ENCODE assay signal across 8 cellular contexts in the genomic region with DNA sequence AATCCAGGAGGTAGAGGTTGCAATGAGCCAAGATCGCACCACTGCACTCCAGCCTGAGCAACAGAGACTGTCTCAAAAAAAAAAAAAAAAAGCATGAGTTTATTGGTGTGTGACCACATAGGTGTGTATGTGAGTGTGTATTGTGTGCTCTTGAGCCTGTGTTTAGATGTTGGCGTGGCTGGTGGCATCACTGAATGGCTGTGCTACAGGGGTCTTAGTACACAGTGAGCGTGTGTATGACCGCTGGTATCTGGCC. TPM values are rescaled to one million over a fixed set of nuclear protein-coding genes. Genes with fewer than 3 reads are reported as not detected.
A peak's percentile ranks its signal among the peaks of the same experiment; 100 is the strongest.
DNase-seq lines count a peak whose midpoint lies in the region; ATAC-seq, FAIRE-seq and TF ChIP-seq lines count a peak whose summit lies in the region.

No MANE protein-coding gene starts in this region.

- H3K36me3 Mint-ChIP-seq in CD8-positive, alpha-beta memory T cell, result peaks cover 0 to 28% (median 5%) of the 10 kb centered on the region in 3 donors
- H3K36me3 Mint-ChIP-seq in osteocyte (ENCODE audit: unreplicated experiment), result peaks cover 31% of the 10 kb centered on the region

- no peaks in the 10 kb centered on the region for H3K9me3 ChIP-seq in CD8-positive, alpha-beta memory T cell (ENCODE audit: low read length)
- H3K9me3 ChIP-seq in OCI-LY1 (ENCODE audit: low read length), result no peaks in the 10 kb centered on the region
- no peaks in the 10 kb centered on the region for H3K9me3 ChIP-seq in endothelial cell of umbilical vein (replicated peaks; ENCODE audit: control insufficient read depth, insufficient read depth, low read length)

- POLR2A ChIA-PET in CD8-positive, alpha-beta memory T cell (lab: Charles Lee), result no interaction called here
- POLR2A ChIA-PET in endothelial cell of umbilical vein (lab: Charles Lee) (interaction anchor here (0.9 kb wide), 1 partner anchor 27 kb away, joined by 5 read pairs; no protein-coding TSS in a partner anchor), GM10248 (lab: Yijun Ruan, JAX) (interaction anchor here (0.5 to 2.0 kb wide), 5 partner anchors 39 to 458 kb away, joined by 3 to 9 read pairs (median 3); no protein-coding TSS in a partner anchor)

- H3K27me3 ChIP-seq in CD8-positive, alpha-beta memory T cell (ENCODE audit: insufficient read depth, low read length, poor library complexity, severe bottlenecking), result no peaks in the 10 kb centered on the region
- H3K27me3 ChIP-seq in OCI-LY1 (ENCODE audit: insufficient read depth, low read length) (no peaks in the 10 kb centered on the region), endothelial cell of umbilical vein (ENCODE audit: control insufficient read depth in 2 of 2, insufficient read depth in 2 of 2, low read length in 2 of 2) (no peaks in the 10 kb centered on the region)

- TF ChIP-seq CTCF in OCI-LY1 (IDR thresholded peaks at IDR 0.05; ENCODE audit: low read length) (no peak), endothelial cell of umbilical vein (IDR thresholded peaks at IDR 0.05; ENCODE audit: extremely low read depth in 1 of 2, insufficient read depth in 1 of 2, low read depth in 1 of 2, low read length in 2 of 2) (no peak), osteocyte (IDR thresholded peaks at IDR 0.05) (no peak), GM10248 (IDR thresholded peaks at IDR 0.05; ENCODE audit: control extremely low read depth, extremely low read depth, low read depth, missing control alignments) (no peak)

- H3K4me3 Mint-ChIP-seq in CD8-positive, alpha-beta memory T cell, result peak overlapping the region; percentile 87 to 97 (median 92)
- H3K4me3 Mint-ChIP-seq in osteocyte (ENCODE audit: unreplicated experiment), result peak overlapping the region; percentile 95

- H4K20me1 ChIP-seq in OCI-LY1 (ENCODE audit: insufficient read depth, low read length) (no peaks in the 10 kb centered on the region), endothelial cell of umbilical vein (replicated peaks; ENCODE audit: control insufficient read depth, extremely low read depth, insufficient read depth, low read length) (peaks cover 4% of the 10 kb centered on the region)

- no peak for ATAC-seq in HG02678 (IDR thresholded peaks at IDR 0.05; ENCODE audit: unreplicated experiment)

- CTCF ChIA-PET in CD8-positive, alpha-beta memory T cell (lab: Charles Lee), result interaction anchor here (1.1 to 4.4 kb wide), 3 partner anchors 34 to 54 kb away, joined by 3 to 16 read pairs (median 15); no protein-coding TSS in a partner anchor
- CTCF ChIA-PET in endothelial cell of umbilical vein (lab: Charles Lee) (interaction anchor here (1.8 to 6.7 kb wide), 4 partner anchors 16 to 55 kb away, joined by 5 to 63 read pairs (median 14); no protein-coding TSS in a partner anchor), GM10248 (lab: Yijun Ruan, JAX) (interaction anchor here (1.4 to 3.0 kb wide), 6 partner anchors 21 to 54 kb away, joined by 3 to 12 read pairs (median 6); no protein-coding TSS in a partner anchor)

- peak overlapping the region; percentile 88 for H3K4me3 ChIP-seq in CD8-positive, alpha-beta memory T cell (ENCODE audit: low read length)
- peak overlapping the region; percentile 98 for H3K4me3 ChIP-seq in OCI-LY1 (ENCODE audit: low read depth, low read length, poor library complexity, severe bottlenecking)
- peak overlapping the region in 2 of 3 experiments; percentile 60 to 89 for H3K4me3 ChIP-seq in endothelial cell of umbilical vein (replicated peaks in 1 of 3; ENCODE audit: insufficient read depth in 1 of 3, low read depth in 1 of 3, low read length in 3 of 3)

- DNase-seq in CD8-positive, alpha-beta memory T cell, result no peak
- DNase-seq in endothelial cell of umbilical vein (ENCODE audit: low read depth, low spot score) (no peak), osteocyte (ENCODE audit: extremely low spot score, unreplicated experiment) (no peak), dedifferentiated amniotic fluid mesenchymal stem cell (ENCODE audit: extremely low spot score) (no peak), SIG-M5 treated with dmso at 0.1 percent for 504 hours (lab: John Stamatoyannopoulos, UW; ENCODE audit: unreplicated experiment) (no peak), GM10248 (ENCODE audit: extremely low spot score) (no peak)

- BruUV-seq in endothelial cell of umbilical vein (replicated peaks; lab: Mats Ljungman, UMichigan), result no TSS peak

- dilution Hi-C loops in endothelial cell of umbilical vein (cut with MboI; ENCODE audit: extremely low pct_ligation_motif_present, low sequenced_read_pairs), result no loop called here

- H3K4me1 Mint-ChIP-seq in CD8-positive, alpha-beta memory T cell, result peaks cover 53 to 61% (median 61%) of the 10 kb centered on the region in 3 donors
- peaks cover 52% of the 10 kb centered on the region for H3K4me1 Mint-ChIP-seq in osteocyte (ENCODE audit: unreplicated experiment)

- TF ChIP-seq POLR2A in endothelial cell of umbilical vein (IDR thresholded peaks at IDR 0.05; ENCODE audit: low read depth, low read length), result no peak

- peaks cover 42% of the 10 kb centered on the region for H3K79me2 ChIP-seq in OCI-LY1 (ENCODE audit: insufficient read depth, low read length)
- H3K79me2 ChIP-seq in endothelial cell of umbilical vein (ENCODE audit: control insufficient read depth, insufficient read depth, low read length), result peaks cover 63% of the 10 kb centered on the region

- peak overlapping the region; percentile 87 for H3K9ac ChIP-seq in OCI-LY1 (ENCODE audit: low read length)
- peak overlapping the region; percentile 94 for H3K9ac ChIP-seq in endothelial cell of umbilical vein (replicated peaks; ENCODE audit: extremely low read depth, insufficient read depth, low read length)

- no peaks in the 10 kb centered on the region for H3K9me1 ChIP-seq in endothelial cell of umbilical vein (replicated peaks; ENCODE audit: control insufficient read depth, extremely low read depth, insufficient read depth, low read length)

- peak overlapping the region; percentile 95 to 100 (median 96) for H3K27ac Mint-ChIP-seq in CD8-positive, alpha-beta memory T cell
- H3K27ac Mint-ChIP-seq in osteocyte (ENCODE audit: unreplicated experiment), result peak overlapping the region; percentile 99

- H3K4me1 ChIP-seq in CD8-positive, alpha-beta memory T cell (ENCODE audit: insufficient read depth, low read length), result peaks cover 45% of the 10 kb centered on the region
- H3K4me1 ChIP-seq in OCI-LY1 (ENCODE audit: insufficient read depth, low read length, severe bottlenecking) (peaks cover 31% of the 10 kb centered on the region), endothelial cell of umbilical vein (ENCODE audit: control insufficient read depth, extremely low read depth, insufficient read depth, low read length) (peaks cover 34% of the 10 kb centered on the region)

- intact Hi-C loops in endothelial cell of umbilical vein (cut with micrococcal nuclease), result loop anchor here (1.0 to 5.0 kb wide), 4 partner anchors 31 to 471 kb away; a partner anchor contains a TSS

- H3K9me3 Mint-ChIP-seq in CD8-positive, alpha-beta memory T cell, result no peaks in the 10 kb centered on the region
- no peaks in the 10 kb centered on the region for H3K9me3 Mint-ChIP-seq in osteocyte (ENCODE audit: unreplicated experiment)

- H3K9me2 ChIP-seq in OCI-LY1 (ENCODE audit: low read depth, low read length), result no peaks in the 10 kb centered on the region

- H3K4me2 ChIP-seq in OCI-LY1 (ENCODE audit: low read length) (peak overlapping the region; percentile 85), endothelial cell of umbilical vein (ENCODE audit: insufficient read depth, low read length) (peak overlapping the region; percentile 69)

- H3F3A ChIP-seq in OCI-LY1 (ENCODE audit: insufficient read depth, low read length), result peaks cover 6% of the 10 kb centered on the region; the same call in 1 of the 2 replicates

- H2AFZ ChIP-seq in OCI-LY1 (ENCODE audit: low read length) (no peak overlapping the region), endothelial cell of umbilical vein (ENCODE audit: low read depth, low read length) (no peak overlapping the region)

- no peaks in the 10 kb centered on the region for H3K27me3 Mint-ChIP-seq in CD8-positive, alpha-beta memory T cell
- no peaks in the 10 kb centered on the region for H3K27me3 Mint-ChIP-seq in osteocyte (ENCODE audit: unreplicated experiment)

- peaks cover 5% of the 10 kb centered on the region for H3K36me3 ChIP-seq in CD8-positive, alpha-beta memory T cell (ENCODE audit: insufficient read depth, low read length)
- H3K36me3 ChIP-seq in OCI-LY1 (ENCODE audit: insufficient read depth, low read length) (peaks cover 48% of the 10 kb centered on the region), endothelial cell of umbilical vein (ENCODE audit: control insufficient read depth in 2 of 2, extremely low read depth in 1 of 2, insufficient read depth in 2 of 2, low read length in 2 of 2) (peaks cover 12 to 16% of the 10 kb centered on the region in 2 experiments)

- no peak for FAIRE-seq in endothelial cell of umbilical vein (lab: Jason Lieb, UNC)

- H3K27ac ChIP-seq in CD8-positive, alpha-beta memory T cell (ENCODE audit: low read depth, low read length), result peak overlapping the region; percentile 92
- H3K27ac ChIP-seq in OCI-LY1 (ENCODE audit: low read depth, low read length, poor library complexity, severe bottlenecking) (peak overlapping the region; percentile 95), endothelial cell of umbilical vein (ENCODE audit: insufficient read depth, low read depth, low read length) (peak overlapping the region; percentile 98)

RNA-seq across cellular contexts. Expression of a gene that starts 2.5 kb away (rescaled TPM):
- 100 to 1,000 TPM; 377 to 380 TPM for total RNA-seq in CD8-positive, alpha-beta memory T cell
- polyA plus RNA-seq in CD8-positive, alpha-beta memory T cell, result 19.1 TPM
- 105 and 114 TPM in 2 replicates for total RNA-seq in endothelial cell of umbilical vein
- 114 TPM in 2 replicates for polyA plus RNA-seq in endothelial cell of umbilical vein
- polyA plus RNA-seq in endothelial cell of umbilical vein (2011; cell fraction: cytosol; rRNA removed), result 73.3 and 75.0 TPM in 2 replicates
- 43.7 and 51.1 TPM in 2 replicates for polyA plus RNA-seq in endothelial cell of umbilical vein (2011; cell fraction: nucleus; rRNA removed)
- polyA plus RNA-seq in endothelial cell of umbilical vein (2012), result 86.6 and 87.7 TPM in 2 replicates
- polyA minus RNA-seq in endothelial cell of umbilical vein, result 127 and 137 TPM in 2 replicates
- polyA minus RNA-seq in endothelial cell of umbilical vein (2011; cell fraction: cytosol; rRNA and poly(A)+ RNA removed), result 98.2 TPM
- 22.9 and 25.6 TPM in 2 replicates for polyA minus RNA-seq in endothelial cell of umbilical vein (2011; cell fraction: nucleus; rRNA and poly(A)+ RNA removed)
- 313 and 354 TPM in 2 replicates for total RNA-seq in osteocyte

RNA-seq across cellular contexts. Expression of a gene that starts 39.7 kb away (rescaled TPM):
- 10 to 100 TPM; 68.8 to 70.4 TPM for total RNA-seq in CD8-positive, alpha-beta memory T cell
- polyA plus RNA-seq in CD8-positive, alpha-beta memory T cell, result 23.2 TPM
- 108 and 116 TPM in 2 replicates for total RNA-seq in endothelial cell of umbilical vein
- 144 and 179 TPM in 2 replicates for polyA plus RNA-seq in endothelial cell of umbilical vein
- polyA plus RNA-seq in endothelial cell of umbilical vein (2011; cell fraction: cytosol; rRNA removed), result 87.1 and 114 TPM in 2 replicates
- 179 and 227 TPM in 2 replicates for polyA plus RNA-seq in endothelial cell of umbilical vein (2011; cell fraction: nucleus; rRNA removed)
- polyA plus RNA-seq in endothelial cell of umbilical vein (2012), result 54.6 and 71.2 TPM in 2 replicates
- 86.7 and 114 TPM in 2 replicates for polyA minus RNA-seq in endothelial cell of umbilical vein
- polyA minus RNA-seq in endothelial cell of umbilical vein (2011; cell fraction: cytosol; rRNA and poly(A)+ RNA removed), result 31.5 TPM
- polyA minus RNA-seq in endothelial cell of umbilical vein (2011; cell fraction: nucleus; rRNA and poly(A)+ RNA removed), result 65.9 and 118 TPM in 2 replicates
- total RNA-seq in osteocyte, result 87.1 and 93.5 TPM in 2 replicates

RNA-seq across cellular contexts. Expression of a gene that starts 40.1 kb away (rescaled TPM):
- 10 to 100 TPM; 21.6 to 24.4 TPM for total RNA-seq in CD8-positive, alpha-beta memory T cell
- polyA plus RNA-seq in CD8-positive, alpha-beta memory T cell, result 6.4 TPM
- total RNA-seq in endothelial cell of umbilical vein (28.6 and 32.8 TPM in 2 replicates), osteocyte (34.0 and 37.7 TPM in 2 replicates)
- polyA plus RNA-seq in endothelial cell of umbilical vein, result 31.5 and 33.5 TPM in 2 replicates
- polyA plus RNA-seq in endothelial cell of umbilical vein (2011; cell fraction: cytosol; rRNA removed), result 14.6 and 23.7 TPM in 2 replicates
- 49.9 and 63.7 TPM in 2 replicates for polyA plus RNA-seq in endothelial cell of umbilical vein (2011; cell fraction: nucleus; rRNA removed)
- 23.5 and 24.5 TPM in 2 replicates for polyA plus RNA-seq in endothelial cell of umbilical vein (2012)
- polyA minus RNA-seq in endothelial cell of umbilical vein, result 15.9 and 23.2 TPM in 2 replicates
- 3.3 TPM for polyA minus RNA-seq in endothelial cell of umbilical vein (2011; cell fraction: cytosol; rRNA and poly(A)+ RNA removed)
- polyA minus RNA-seq in endothelial cell of umbilical vein (2011; cell fraction: nucleus; rRNA and poly(A)+ RNA removed), result 14.5 and 18.0 TPM in 2 replicates
